22 cellular contexts compared by ENCODE assay signal in the genomic region with DNA sequence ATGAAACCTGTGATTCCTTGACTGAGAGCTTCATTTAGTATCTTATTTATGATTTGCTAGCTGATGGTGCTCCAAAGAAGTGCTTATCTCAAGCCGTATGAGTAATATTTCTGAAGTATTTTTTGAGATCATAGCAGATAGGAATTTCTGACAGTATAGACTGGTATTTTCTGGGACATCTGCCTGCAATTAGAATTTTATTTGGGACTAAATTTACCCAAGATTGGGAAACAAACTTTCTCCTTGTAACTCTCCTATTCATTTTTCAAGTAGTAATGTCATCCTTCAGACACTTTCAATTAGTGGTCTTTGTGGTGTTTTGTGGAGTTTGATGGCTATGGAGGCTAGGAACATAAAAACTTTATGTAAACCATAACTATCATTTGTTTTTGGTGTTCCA.
"Had no signal": no experiment of that assay in that cellular context is flagged by ENCODE, and none has a peak within 500 bp of the region (broad histone marks: within the 10 kb centered on the region; RNA-seq: fewer than 3 reads in every experiment).

No MANE protein-coding gene starts in this region.

- ATAC-seq: activated T-cell treated with anti-CD3 and anti-CD28 coated beads, Interleukin-2, amount 50 U/mL, for 72 hours; gastrocnemius medialis; left cardiac atrium; natural killer cell treated with Interleukin-12 subunit alpha and Interleukin-12 subunit beta and Interleukin-15 and Interleukin-18, amount 100 ng/mL, for 72 hours; psoas muscle had no signal

- H3K4me3 ChIP-seq: gastrocnemius medialis, ovary, psoas muscle, right atrium auricular region, tibial artery had no signal

- FAIRE-seq: islet of Langerhans had no signal

- H3K9me3 ChIP-seq: gastrocnemius medialis, ovary, psoas muscle, right atrium auricular region, tibial artery had no signal

- H3K36me3 Mint-ChIP-seq: brain; natural killer cell treated with Interleukin-12 subunit alpha and Interleukin-12 subunit beta and Interleukin-15 and Interleukin-18, amount 100 ng/mL, for 72 hours had no signal

- H3K27me3 ChIP-seq: gastrocnemius medialis, ovary, right atrium auricular region, tibial artery had no signal

- H3K27me3 Mint-ChIP-seq: activated CD4-positive, alpha-beta memory T cell treated with anti-CD3 and anti-CD28 coated beads, Interleukin-2, amount 10 ng/mL, durations not matched to agents 7 days and 5 days; brain; natural killer cell treated with Interleukin-12 subunit alpha and Interleukin-12 subunit beta and Interleukin-15 and Interleukin-18, amount 100 ng/mL, for 72 hours; stimulated activated naive CD8-positive, alpha-beta T cell treated with anti-CD3 and anti-CD28 coated beads, Interleukin-15, Interleukin-2, amounts not matched to agents 100 ng/mL and 50 ng/mL, for 24 hours had no signal

- H3K4me1 Mint-ChIP-seq: activated CD4-positive, alpha-beta memory T cell treated with anti-CD3 and anti-CD28 coated beads, Interleukin-2, amount 10 ng/mL, durations not matched to agents 7 days and 5 days had no signal

- H3K27ac Mint-ChIP-seq: activated CD4-positive, alpha-beta memory T cell treated with anti-CD3 and anti-CD28 coated beads, Interleukin-2, amount 10 ng/mL, durations not matched to agents 7 days and 5 days; activated naive CD4-positive, alpha-beta T cell treated with anti-CD3 and anti-CD28 coated beads for 36 hours; activated T-cell treated with anti-CD3 and anti-CD28 coated beads, Interleukin-2, amount 50 U/mL, for 72 hours; brain; natural killer cell treated with Interleukin-12 subunit alpha and Interleukin-12 subunit beta and Interleukin-15 and Interleukin-18, amount 100 ng/mL, for 72 hours; stimulated activated naive CD8-positive, alpha-beta T cell treated with anti-CD3 and anti-CD28 coated beads, Interleukin-15, Interleukin-2, amounts not matched to agents 100 ng/mL and 50 ng/mL, for 24 hours had no signal

- H3K27ac ChIP-seq: gastrocnemius medialis, ovary, psoas muscle, right atrium auricular region, tibial artery had no signal

- DNase-seq: activated CD4-positive, alpha-beta memory T cell treated with anti-CD3 and anti-CD28 coated beads, Interleukin-2, amount 10 ng/mL, durations not matched to agents 7 days and 5 days; activated CD4-positive, alpha-beta T cell treated with anti-CD3 and anti-CD28 coated beads for 48 hours; activated effector memory CD4-positive, alpha-beta T cell treated with Interleukin-2 at 50 U/mL for 16 hours; activated naive CD4-positive, alpha-beta T cell treated with anti-CD3 and anti-CD28 coated beads for 36 hours; activated T-cell treated with anti-CD3 and anti-CD28 coated beads, Interleukin-2, amount 50 U/mL, for 72 hours; anterior cingulate cortex; caudate nucleus; dermis blood vessel endothelial cell; effector CD8-positive, alpha-beta T cell; gastrocnemius medialis; hippocampal formation; left cardiac atrium; ovary; psoas muscle; stimulated activated CD4-positive, alpha-beta T cell treated with anti-CD3 and anti-CD28 coated beads, Interleukin-1b, Interleukin-23, amount 100 ng/mL, for 48 hours; substantia nigra; tibial artery had no signal

- H3K4me1 ChIP-seq: gastrocnemius medialis, psoas muscle, right atrium auricular region, tibial artery had no signal

- H3K36me3 ChIP-seq: gastrocnemius medialis, ovary, right atrium auricular region, tibial artery had no signal

- H3K4me3 Mint-ChIP-seq: activated CD4-positive, alpha-beta memory T cell treated with anti-CD3 and anti-CD28 coated beads, Interleukin-2, amount 10 ng/mL, durations not matched to agents 7 days and 5 days; activated naive CD4-positive, alpha-beta T cell treated with anti-CD3 and anti-CD28 coated beads for 36 hours; activated T-cell treated with anti-CD3 and anti-CD28 coated beads, Interleukin-2, amount 50 U/mL, for 72 hours; brain; natural killer cell treated with Interleukin-12 subunit alpha and Interleukin-12 subunit beta and Interleukin-15 and Interleukin-18, amount 100 ng/mL, for 72 hours; stimulated activated naive CD8-positive, alpha-beta T cell treated with anti-CD3 and anti-CD28 coated beads, Interleukin-15, Interleukin-2, amounts not matched to agents 100 ng/mL and 50 ng/mL, for 24 hours had no signal

- H3K9me3 Mint-ChIP-seq: activated naive CD4-positive, alpha-beta T cell treated with anti-CD3 and anti-CD28 coated beads for 36 hours; brain; stimulated activated naive CD8-positive, alpha-beta T cell treated with anti-CD3 and anti-CD28 coated beads, Interleukin-15, Interleukin-2, amounts not matched to agents 100 ng/mL and 50 ng/mL, for 24 hours had no signal
